ENCODE assay signal across 15 cellular contexts in genomic region chr22:23512738-23513137, GRCh38.
DNase-seq lines count a peak whose midpoint lies in the region; ATAC-seq and TF ChIP-seq lines count a peak whose summit lies in the region.
"Had no signal": no experiment of that assay in that cellular context is flagged by ENCODE, and none has a peak within 500 bp of the region (broad histone marks: within the 10 kb centered on the region; RNA-seq: fewer than 3 reads in every experiment).

No MANE protein-coding gene starts in this region.

- H3K27ac Mint-ChIP-seq in nephron progenitor cell, result peak overlapping the region; percentile 88
- no peak overlapping the region for H3K27ac Mint-ChIP-seq in stimulated activated effector memory CD8-positive, alpha-beta T cell treated with anti-CD3 and anti-CD28 coated beads, Interleukin-12 subunit alpha, Interleukin-12 subunit beta, amount 100 ng/mL, for 72 hours
- H3K27ac Mint-ChIP-seq in CD14-positive monocyte, result no peak overlapping the region
- no peak overlapping the region for H3K27ac Mint-ChIP-seq in CD8-positive, alpha-beta T cell
- H3K27ac Mint-ChIP-seq: B cell; CD4-positive, alpha-beta memory T cell had no signal

- H3K4me1 Mint-ChIP-seq in nephron progenitor cell (peaks cover 71% of the 10 kb centered on the region), CD14-positive monocyte (no peaks in the 10 kb centered on the region)
- no peaks in the 10 kb centered on the region for H3K4me1 Mint-ChIP-seq in stimulated activated effector memory CD8-positive, alpha-beta T cell treated with anti-CD3 and anti-CD28 coated beads, Interleukin-12 subunit alpha, Interleukin-12 subunit beta, amount 100 ng/mL, for 72 hours
- H3K4me1 Mint-ChIP-seq in CD8-positive, alpha-beta T cell (ENCODE audit: low read depth), result no peaks in the 10 kb centered on the region
- H3K4me1 Mint-ChIP-seq: B cell; CD4-positive, alpha-beta memory T cell had no signal

- no peak for DNase-seq in Right ventricle myocardium superior
- no peak for DNase-seq in cardiac septum (ENCODE audit: low spot score)
- DNase-seq in esophagus muscularis mucosa (ENCODE audit: extremely low spot score), result no peak
- no peak for DNase-seq in nephron progenitor cell
- no peak for DNase-seq in stimulated activated effector memory CD8-positive, alpha-beta T cell treated with anti-CD3 and anti-CD28 coated beads, Interleukin-12 subunit alpha, Interleukin-12 subunit beta, amount 100 ng/mL, for 72 hours (ENCODE audit: low spot score in 2 of 2)
- no peak for DNase-seq in CD14-positive monocyte (ENCODE audit: low spot score)
- DNase-seq in CD8-positive, alpha-beta T cell, result no peak
- DNase-seq in spleen, result no peak
- DNase-seq: CD4-positive, alpha-beta memory T cell; DMS79 treated with DMSO at 0.1 percent for 48 hours; NCI-H1105; NCI-H1694; Peyer's patch had no signal

- H3K4me1 ChIP-seq in esophagus muscularis mucosa (peaks cover 0 to 65% (median 44%) of the 10 kb centered on the region in 4 donors), spleen (no peaks in the 10 kb centered on the region)
- H3K4me1 ChIP-seq in CD8-positive, alpha-beta T cell (ENCODE audit: insufficient read depth, low read length), result no peaks in the 10 kb centered on the region
- H3K4me1 ChIP-seq: Peyer's patch had no signal

- H3K4me3 ChIP-seq in esophagus muscularis mucosa, result no peak overlapping the region
- H3K4me3 ChIP-seq in CD8-positive, alpha-beta T cell (ENCODE audit: low read depth, low read length), result no peak overlapping the region
- H3K4me3 ChIP-seq in spleen, result no peak overlapping the region
- H3K4me3 ChIP-seq: K562, Peyer's patch had no signal

- H3K9me3 Mint-ChIP-seq in nephron progenitor cell, result no peaks in the 10 kb centered on the region
- no peaks in the 10 kb centered on the region for H3K9me3 Mint-ChIP-seq in stimulated activated effector memory CD8-positive, alpha-beta T cell treated with anti-CD3 and anti-CD28 coated beads, Interleukin-12 subunit alpha, Interleukin-12 subunit beta, amount 100 ng/mL, for 72 hours
- no peaks in the 10 kb centered on the region for H3K9me3 Mint-ChIP-seq in CD14-positive monocyte
- no peaks in the 10 kb centered on the region for H3K9me3 Mint-ChIP-seq in CD8-positive, alpha-beta T cell
- H3K9me3 Mint-ChIP-seq: CD4-positive, alpha-beta memory T cell had no signal

- no peaks in the 10 kb centered on the region for H3K36me3 Mint-ChIP-seq in nephron progenitor cell (ENCODE audit: low read depth)
- H3K36me3 Mint-ChIP-seq in stimulated activated effector memory CD8-positive, alpha-beta T cell treated with anti-CD3 and anti-CD28 coated beads, Interleukin-12 subunit alpha, Interleukin-12 subunit beta, amount 100 ng/mL, for 72 hours, result no peaks in the 10 kb centered on the region
- no peaks in the 10 kb centered on the region for H3K36me3 Mint-ChIP-seq in CD14-positive monocyte
- H3K36me3 Mint-ChIP-seq in CD8-positive, alpha-beta T cell, result no peaks in the 10 kb centered on the region
- H3K36me3 Mint-ChIP-seq: CD4-positive, alpha-beta memory T cell had no signal

- H3K27me3 ChIP-seq in esophagus muscularis mucosa, result no peaks in the 10 kb centered on the region
- no peaks in the 10 kb centered on the region for H3K27me3 ChIP-seq in CD8-positive, alpha-beta T cell (ENCODE audit: insufficient read depth, low read length)
- H3K27me3 ChIP-seq in spleen (replicated peaks in 1 of 7), result peaks cover 0 to 5% (median 0%) of the 10 kb centered on the region in 7 donors
- H3K27me3 ChIP-seq: Peyer's patch had no signal

- no peak overlapping the region for H3K4me3 Mint-ChIP-seq in nephron progenitor cell
- H3K4me3 Mint-ChIP-seq in stimulated activated effector memory CD8-positive, alpha-beta T cell treated with anti-CD3 and anti-CD28 coated beads, Interleukin-12 subunit alpha, Interleukin-12 subunit beta, amount 100 ng/mL, for 72 hours, result no peak overlapping the region
- no peak overlapping the region for H3K4me3 Mint-ChIP-seq in CD14-positive monocyte
- no peak overlapping the region for H3K4me3 Mint-ChIP-seq in CD8-positive, alpha-beta T cell
- H3K4me3 Mint-ChIP-seq: B cell; CD4-positive, alpha-beta memory T cell had no signal

- H3K27ac ChIP-seq in esophagus muscularis mucosa (replicated peaks in 1 of 4), result peak overlapping the region; percentile 27 to 82 (median 74)
- H3K27ac ChIP-seq in CD8-positive, alpha-beta T cell (ENCODE audit: low read depth, low read length), result no peak overlapping the region
- no peak overlapping the region for H3K27ac ChIP-seq in spleen
- H3K27ac ChIP-seq: Peyer's patch had no signal

- no peak for TF ChIP-seq POLR2A in esophagus muscularis mucosa (IDR thresholded peaks at IDR 0.05; ENCODE audit: low read depth)
- no peak for TF ChIP-seq POLR2A in spleen (IDR thresholded peaks at IDR 0.05)

- CTCF ChIA-PET in CD8-positive, alpha-beta T cell (lab: Charles Lee), result no interaction called here

- 86% methylated on average over 5 of the region's 5 CpGs for WGBS in esophagus muscularis mucosa
- WGBS in spleen, 5 donors, result 78 to 89% (median 82%) methylated on average over 3 to 5 of the region's 5 CpGs

- POLR2A ChIA-PET in CD8-positive, alpha-beta T cell (lab: Charles Lee), result no interaction called here

- H3K36me3 ChIP-seq in esophagus muscularis mucosa (no peaks in the 10 kb centered on the region), spleen (no peaks in the 10 kb centered on the region)
- H3K36me3 ChIP-seq in CD8-positive, alpha-beta T cell (ENCODE audit: insufficient read depth, low read length), result no peaks in the 10 kb centered on the region
- H3K36me3 ChIP-seq: Peyer's patch had no signal

- no peaks in the 10 kb centered on the region for H3K9me3 ChIP-seq in esophagus muscularis mucosa
- H3K9me3 ChIP-seq in CD8-positive, alpha-beta T cell (ENCODE audit: low read length), result no peaks in the 10 kb centered on the region
- no peaks in the 10 kb centered on the region for H3K9me3 ChIP-seq in spleen
- H3K9me3 ChIP-seq: Peyer's patch had no signal

- peak; percentile 60 for ATAC-seq in Right ventricle myocardium superior (ENCODE audit: poor library complexity)
- ATAC-seq in stimulated activated effector memory CD8-positive, alpha-beta T cell treated with anti-CD3 and anti-CD28 coated beads, Interleukin-12 subunit alpha, Interleukin-12 subunit beta, amount 100 ng/mL, for 72 hours, result peak; percentile 31
- ATAC-seq in CD8-positive, alpha-beta T cell, result no peak
- ATAC-seq: K562 had no signal

- intact Hi-C loops in Right ventricle myocardium superior (cut with DNase I) (no loop called here), cardiac septum (cut with DNase I) (no loop called here), esophagus muscularis mucosa (cut with DNase I) (no loop called here), CD14-positive monocyte (cut with micrococcal nuclease) (no loop called here), spleen (cut with DNase I; ENCODE audit: low total_unique reads) (no loop called here)
- intact Hi-C loops in CD8-positive, alpha-beta T cell (cut with DNase I, micrococcal nuclease), result no loop called here

- H3K27me3 Mint-ChIP-seq in nephron progenitor cell (ENCODE audit: low read depth, poor library complexity) (peaks cover 9% of the 10 kb centered on the region), CD14-positive monocyte (ENCODE audit: low read depth in 3 of 3) (peaks cover 1 to 6% (median 2%) of the 10 kb centered on the region in 3 donors)
- H3K27me3 Mint-ChIP-seq in CD8-positive, alpha-beta T cell (ENCODE audit: low read depth), result peaks cover 5% of the 10 kb centered on the region

- TF ChIP-seq CTCF in esophagus muscularis mucosa (IDR thresholded peaks at IDR 0.05) (no peak), nephron progenitor cell (IDR thresholded peaks at IDR 0.05) (no peak), CD14-positive monocyte (IDR thresholded peaks at IDR 0.05) (no peak), spleen (IDR thresholded peaks at IDR 0.05 in 8 of 11, conservative IDR thresholded peaks at IDR 0.05 in 3 of 11) (no peak)
- no peak for TF ChIP-seq CTCF in CD8-positive, alpha-beta T cell (IDR thresholded peaks at IDR 0.05)

- no peak for TF ChIP-seq EP300 in esophagus muscularis mucosa (IDR thresholded peaks at IDR 0.05)

Comparison
In these comparisons a context has a peak if more than half of its experiments do, and no peak if none do; other contexts are left out.
1. H3K27ac ChIP-seq: peak in esophagus muscularis mucosa (4 of 4); none in CD8-positive, alpha-beta T cell (single experiment) and spleen (0 of 8).